Comparison of ENCODE assay signal across 1 cellular context in genomic region chr1:235074335-235075120, GRCh38.
TF ChIP-seq lines count a peak whose summit lies in the region.

No MANE protein-coding gene starts in this region.

TF ChIP-seq in HepG2, 621 proteins besides CTCF, POLR2A, EP300 and RAD21 (continued from another document and continues in another):
- TF ChIP-seq ATF5 (CRISPR knock-in tag; IDR thresholded peaks at IDR 0.05; ENCODE audit: low read depth) = no peak
- no peak for TF ChIP-seq FOXA1 (IDR thresholded peaks at IDR 0.05)
- TF ChIP-seq FOXA1 (CRISPR knock-in tag; IDR thresholded peaks at IDR 0.05) = peak; percentile 68
- TF ChIP-seq RCOR2 (CRISPR knock-in tag; IDR thresholded peaks at IDR 0.05) = no peak
- peak; percentile 57; the same call in 1 of the 2 replicates for TF ChIP-seq SMYD3 (CRISPR knock-in tag; IDR thresholded peaks at IDR 0.05)
- TF ChIP-seq PHB2 (IDR thresholded peaks at IDR 0.05; ENCODE audit: partially characterized antibody) = no peak
- peak; percentile 36; the same call in 1 of the 2 replicates for TF ChIP-seq SPEN (CRISPR knock-in tag; IDR thresholded peaks at IDR 0.05; ENCODE audit: low read depth)
- TF ChIP-seq ZNF30 (CRISPR knock-in tag; IDR thresholded peaks at IDR 0.05) = no peak
- TF ChIP-seq ZNF513 (CRISPR knock-in tag; conservative IDR thresholded peaks at IDR 0.05) = no peak
- no peak for TF ChIP-seq TERF1 (CRISPR knock-in tag; IDR thresholded peaks at IDR 0.05)
- no peak for TF ChIP-seq ZNF17 (CRISPR knock-in tag; IDR thresholded peaks at IDR 0.05)
- 0 out of 2 replicates have a peak, but pooled peaks have one; percentile 19 for TF ChIP-seq GABPB1 (CRISPR knock-in tag; IDR thresholded peaks at IDR 0.05)
- 0 out of 2 replicates have a peak, but pooled peaks have one; percentile 23 for TF ChIP-seq MYC (CRISPR knock-in tag; IDR thresholded peaks at IDR 0.05; ENCODE audit: borderline replicate concordance)
- TF ChIP-seq ZNF563 (CRISPR knock-in tag; IDR thresholded peaks at IDR 0.05) = no peak
- TF ChIP-seq DDIT3 (CRISPR knock-in tag; IDR thresholded peaks at IDR 0.05) = no peak
- no peak for TF ChIP-seq MXD1 (CRISPR knock-in tag; IDR thresholded peaks at IDR 0.05)
- TF ChIP-seq TCF7L2 (IDR thresholded peaks at IDR 0.05; ENCODE audit: low read depth, low read length) = no peak
- TF ChIP-seq SYNCRIP (IDR thresholded peaks at IDR 0.05; ENCODE audit: insufficient read depth, low read depth, low read length) = no peak
- TF ChIP-seq ZBTB38 (CRISPR knock-in tag; IDR thresholded peaks at IDR 0.05) = no peak
- TF ChIP-seq ZNF770 (CRISPR knock-in tag; IDR thresholded peaks at IDR 0.05) = no peak
- no peak for TF ChIP-seq ZBTB37 (CRISPR knock-in tag; IDR thresholded peaks at IDR 0.05)
- TF ChIP-seq GMEB1 (CRISPR knock-in tag; IDR thresholded peaks at IDR 0.05; ENCODE audit: borderline replicate concordance) = peak; percentile 18; the same call in 1 of the 2 replicates
- peak; percentile 59 for TF ChIP-seq UBTF (CRISPR knock-in tag; IDR thresholded peaks at IDR 0.05)
- no peak for TF ChIP-seq GTF3A (CRISPR knock-in tag; conservative IDR thresholded peaks at IDR 0.05)
- no peak for TF ChIP-seq ZNF83 (CRISPR knock-in tag; IDR thresholded peaks at IDR 0.05; ENCODE audit: borderline replicate concordance)
- no peak for TF ChIP-seq ZNF549 (CRISPR knock-in tag; IDR thresholded peaks at IDR 0.05)
- TF ChIP-seq EED (CRISPR knock-in tag; IDR thresholded peaks at IDR 0.05) = no peak
- TF ChIP-seq ZNF788 (CRISPR knock-in tag; IDR thresholded peaks at IDR 0.05; ENCODE audit: borderline replicate concordance) = no peak
- peak; percentile 54 for TF ChIP-seq POLR2AphosphoS5 (IDR thresholded peaks at IDR 0.05; ENCODE audit: low read depth, low read length)
- no peak for TF ChIP-seq ZNF331 (CRISPR knock-in tag; IDR thresholded peaks at IDR 0.05)
- no peak for TF ChIP-seq ETV6 (CRISPR knock-in tag; conservative IDR thresholded peaks at IDR 0.05)
- no peak for TF ChIP-seq HMG20B (CRISPR knock-in tag; conservative IDR thresholded peaks at IDR 0.05)
- TF ChIP-seq ZNF678 (CRISPR knock-in tag; IDR thresholded peaks at IDR 0.05) = no peak
- TF ChIP-seq GZF1 (CRISPR knock-in tag; IDR thresholded peaks at IDR 0.05) = no peak
- no peak for TF ChIP-seq ZUFSP (CRISPR knock-in tag; IDR thresholded peaks at IDR 0.05; ENCODE audit: borderline replicate concordance)
- no peak for TF ChIP-seq MTA3 (CRISPR knock-in tag; IDR thresholded peaks at IDR 0.05)
- 0 out of 2 replicates have a peak, but pooled peaks have one; percentile 19 for TF ChIP-seq ZNF142 (CRISPR knock-in tag; IDR thresholded peaks at IDR 0.05)
